In the genomic region with DNA sequence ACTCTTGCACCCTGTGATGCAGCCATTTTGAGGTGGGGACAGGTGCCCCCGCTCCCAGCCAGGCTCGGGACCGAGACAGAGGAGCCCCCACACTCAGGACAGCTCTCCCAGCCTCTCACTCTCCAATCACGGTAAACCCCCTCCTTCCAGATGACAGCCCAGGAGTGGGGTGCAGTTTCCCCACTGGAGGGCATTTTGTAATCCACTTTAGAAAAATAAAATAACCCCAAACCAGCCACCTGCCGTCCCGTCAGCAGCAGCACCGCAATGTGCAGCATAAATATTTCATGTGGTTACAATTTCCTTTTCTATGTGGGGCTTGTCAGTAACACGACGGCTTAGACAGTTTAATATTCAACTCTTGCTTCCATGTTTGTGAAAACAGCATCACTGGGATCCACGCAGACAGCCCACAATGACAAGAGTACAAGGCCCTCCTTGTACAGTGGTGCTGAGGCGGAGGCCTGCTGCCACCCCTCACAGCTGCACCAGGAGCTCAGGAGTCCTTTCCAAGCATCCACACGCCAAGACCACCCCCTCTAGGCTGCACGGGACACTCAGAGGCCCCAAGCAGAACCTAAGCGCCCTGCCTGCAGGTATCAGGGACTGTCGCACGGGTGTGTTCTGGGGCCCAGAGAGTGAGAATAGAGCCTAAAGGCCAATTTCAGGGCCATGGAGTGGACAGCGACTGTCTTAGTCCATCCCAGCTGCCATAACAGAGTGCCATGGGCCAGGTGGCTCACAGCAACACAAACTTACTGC, we compare ENCODE assay signal across 12 cellular contexts.
A peak's percentile ranks its signal among the peaks of the same experiment; 100 is the strongest.
DNase-seq lines count a peak whose midpoint lies in the region; ATAC-seq and TF ChIP-seq lines count a peak whose summit lies in the region.
"Had no signal": no experiment of that assay in that cellular context is flagged by ENCODE, and none has a peak within 500 bp of the region (broad histone marks: within the 10 kb centered on the region; RNA-seq: fewer than 3 reads in every experiment).

No MANE protein-coding gene starts in this region.

- H3K4me1 ChIP-seq in PC-9 (replicated peaks; ENCODE audit: insufficient read depth): peaks cover 10% of the 10 kb centered on the region
- H3K4me1 ChIP-seq: SJCRH30, suprapubic skin had no signal

- no peak overlapping the region for H3K4me3 ChIP-seq in PC-9
- H3K4me3 ChIP-seq: SJCRH30, suprapubic skin had no signal

- peaks cover 4% of the 10 kb centered on the region; the same call in 1 of the 2 replicates for H3K36me3 ChIP-seq in PC-9 (ENCODE audit: low read depth)
- H3K36me3 ChIP-seq: SJCRH30, suprapubic skin had no signal

- TF ChIP-seq CTCF in PC-9 (conservative IDR thresholded peaks at IDR 0.05) (no peak), RWPE1 (conservative IDR thresholded peaks at IDR 0.05; ENCODE audit: low read depth) (no peak)

- DNase-seq in activated CD4-positive, alpha-beta T cell treated with anti-CD3 and anti-CD28 coated beads for 1 hour: peak; percentile 30
- no peak for DNase-seq in activated CD4-positive, alpha-beta T cell treated with anti-CD3 and anti-CD28 coated beads, Interleukin-2, amount 50 U/mL, for 4 hours
- peak; percentile 59 for DNase-seq in activated CD4-positive, alpha-beta T cell treated with anti-CD3 and anti-CD28 coated beads, Interleukin-2, amount 10 ng/mL, durations not matched to agents 7 days and 5 days
- DNase-seq in globus pallidus (ENCODE audit: low spot score) (peak; percentile 60), superior temporal gyrus (ENCODE audit: extremely low spot score) (peak; percentile 37), PC-9 (no peak), RWPE1 (ENCODE audit: low spot score) (no peak)
- DNase-seq: NCI-H1048 had no signal

- H3K9me2 ChIP-seq in PC-9 (ENCODE audit: insufficient read depth): no peaks in the 10 kb centered on the region

- H3F3A ChIP-seq in PC-9 (ENCODE audit: insufficient read depth, low read depth): peaks cover 25% of the 10 kb centered on the region

- peaks cover 13% of the 10 kb centered on the region for H3K27me3 Mint-ChIP-seq in activated CD4-positive, alpha-beta T cell treated with anti-CD3 and anti-CD28 coated beads, Interleukin-2, amount 10 ng/mL, durations not matched to agents 7 days and 5 days

- no peaks in the 10 kb centered on the region for H3K9me3 Mint-ChIP-seq in activated CD4-positive, alpha-beta T cell treated with anti-CD3 and anti-CD28 coated beads, Interleukin-2, amount 10 ng/mL, durations not matched to agents 7 days and 5 days

- no peak for ATAC-seq in HG03439 (IDR thresholded peaks at IDR 0.05; ENCODE audit: unreplicated experiment)
- ATAC-seq: left lung had no signal

- H4K20me1 ChIP-seq in PC-9 (ENCODE audit: insufficient read depth): no peaks in the 10 kb centered on the region

- peaks cover 72% of the 10 kb centered on the region for H3K4me1 Mint-ChIP-seq in activated CD4-positive, alpha-beta T cell treated with anti-CD3 and anti-CD28 coated beads, Interleukin-2, amount 10 ng/mL, durations not matched to agents 7 days and 5 days

- H3K79me2 ChIP-seq in PC-9 (ENCODE audit: low read depth): no peaks in the 10 kb centered on the region

- no peaks in the 10 kb centered on the region for H3K27me3 ChIP-seq in PC-9 (ENCODE audit: insufficient read depth, low read depth)
- H3K27me3 ChIP-seq: left lung, SJCRH30 had no signal

- H3K27ac Mint-ChIP-seq in activated CD4-positive, alpha-beta T cell treated with anti-CD3 and anti-CD28 coated beads, Interleukin-2, amount 10 ng/mL, durations not matched to agents 7 days and 5 days: peak overlapping the region; percentile 97

- peak overlapping the region; percentile 69 for H3K4me3 Mint-ChIP-seq in activated CD4-positive, alpha-beta T cell treated with anti-CD3 and anti-CD28 coated beads, Interleukin-2, amount 10 ng/mL, durations not matched to agents 7 days and 5 days

- BruUV-seq in PC-9 (replicated peaks; lab: Mats Ljungman, UMichigan): no TSS peak

- H2AFZ ChIP-seq in PC-9: no peak overlapping the region

- POLR2A ChIA-PET in activated CD4-positive, alpha-beta T cell treated with anti-CD3 and anti-CD28 coated beads, Interleukin-2, amount 10 ng/mL, durations not matched to agents 7 days and 5 days (lab: Charles Lee): no interaction called here
- POLR2A ChIA-PET in PC-9 (lab: Charles Lee; ENCODE audit: unreplicated experiment) (no interaction called here), RWPE1 (lab: Yijun Ruan, JAX; ENCODE audit: low non-redundant PET) (interaction anchor here (0.5 kb wide), 1 partner anchor 41 kb away, joined by 6 read pairs; no protein-coding TSS in a partner anchor)

- no peaks in the 10 kb centered on the region for H3K36me3 Mint-ChIP-seq in activated CD4-positive, alpha-beta T cell treated with anti-CD3 and anti-CD28 coated beads, Interleukin-2, amount 10 ng/mL, durations not matched to agents 7 days and 5 days (ENCODE audit: low read depth)

- H3K9me3 ChIP-seq in PC-9 (ENCODE audit: insufficient read depth, low read depth): no peaks in the 10 kb centered on the region
- H3K9me3 ChIP-seq: left lung, SJCRH30, suprapubic skin had no signal

- no peak overlapping the region for H3K4me2 ChIP-seq in PC-9

- CTCF ChIA-PET in activated CD4-positive, alpha-beta T cell treated with anti-CD3 and anti-CD28 coated beads, Interleukin-2, amount 10 ng/mL, durations not matched to agents 7 days and 5 days (lab: Charles Lee): interaction anchor here (0.7 to 2.5 kb wide), 3 partner anchors 12 to 320 kb away, joined by 3 to 10 read pairs (median 5); no protein-coding TSS in a partner anchor
- CTCF ChIA-PET in PC-9 (lab: Charles Lee) (no interaction called here), RWPE1 (lab: Yijun Ruan, JAX) (interaction anchor here (0.6 to 0.7 kb wide), 2 partner anchors 32 to 1604 kb away, joined by 3 to 4 read pairs; no protein-coding TSS in a partner anchor)

- intact Hi-C loops in PC-9 (cut with micrococcal nuclease; ENCODE audit: unreplicated experiment): no loop called here

- H3K27ac ChIP-seq in PC-9 (no peak overlapping the region), RWPE1 (no peak overlapping the region)
- H3K27ac ChIP-seq: SJCRH30, suprapubic skin had no signal

Comparison
In these comparisons a context has a peak if more than half of its experiments do, and no peak if none do; other contexts are left out.
1. DNase-seq: peak in activated CD4-positive, alpha-beta T cell treated with anti-CD3 and anti-CD28 coated beads for 1 hour (single experiment), activated CD4-positive, alpha-beta T cell treated with anti-CD3 and anti-CD28 coated beads, Interleukin-2, amount 10 ng/mL, durations not matched to agents 7 days and 5 days (single experiment), globus pallidus (single experiment) and superior temporal gyrus (single experiment); none in activated CD4-positive, alpha-beta T cell treated with anti-CD3 and anti-CD28 coated beads, Interleukin-2, amount 50 U/mL, for 4 hours (0 of 2), PC-9 (0 of 2) and RWPE1 (single experiment).